ENCODE assay signal across 25 cellular contexts in the genomic region with DNA sequence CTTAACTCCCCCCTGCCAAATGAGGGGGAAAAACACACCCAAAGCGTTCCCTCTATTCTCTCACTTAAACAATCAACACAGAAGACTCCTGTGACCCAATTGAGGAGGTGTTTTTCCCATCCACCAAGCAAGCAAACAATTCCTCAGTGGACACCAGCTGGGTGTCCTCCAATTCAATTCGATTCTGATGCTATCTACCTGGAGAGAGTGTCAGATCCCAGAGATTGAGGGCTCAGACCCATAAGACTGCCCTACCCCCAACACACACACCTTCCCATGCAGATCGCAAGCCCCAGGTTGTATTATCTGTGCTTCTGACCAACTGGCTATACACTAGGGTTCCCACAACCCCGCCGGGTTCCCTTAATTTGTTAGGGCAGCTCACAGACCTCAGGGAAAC. TPM values are rescaled to one million over a fixed set of nuclear protein-coding genes. Genes with fewer than 3 reads are reported as not detected.
A peak's percentile ranks its signal among the peaks of the same experiment; 100 is the strongest.
DNase-seq lines count a peak whose midpoint lies in the region; ATAC-seq, FAIRE-seq and TF ChIP-seq lines count a peak whose summit lies in the region.
"Had no signal": no experiment of that assay in that cellular context is flagged by ENCODE, and none has a peak within 500 bp of the region (broad histone marks: within the 10 kb centered on the region; RNA-seq: fewer than 3 reads in every experiment).

No MANE protein-coding gene starts in this region.

- no peaks in the 10 kb centered on the region for H3K36me3 ChIP-seq in endodermal cell (ENCODE audit: control insufficient read depth, insufficient read depth, low read length)
- H3K36me3 ChIP-seq in small intestine (ENCODE audit: control insufficient read depth in 2 of 2, insufficient read depth in 2 of 2, low read length in 2 of 2): no peaks in the 10 kb centered on the region
- H3K36me3 ChIP-seq: BE2C; BLaER1 treated with 17β-estradiol and CSF1 and Interleukin-3, amounts not matched to agents 10 nM and 100 nM had no signal

- H3K4me3 ChIP-seq in endodermal cell (ENCODE audit: low read length) (no peak overlapping the region), small intestine (ENCODE audit: low read depth in 1 of 2, low read length in 2 of 2) (no peak overlapping the region)
- H3K4me3 ChIP-seq: A549; BLaER1 treated with 17β-estradiol and CSF1 and Interleukin-3, amounts not matched to agents 10 nM and 100 nM; GM12878; GM23248 had no signal

- peak overlapping the region; percentile 18 for H3K4me3 Mint-ChIP-seq in endodermal cell
- H3K4me3 Mint-ChIP-seq in mesothelial cell of epicardium: no peak overlapping the region
- H3K4me3 Mint-ChIP-seq in progenitor cell of endocrine pancreas (ENCODE audit: low read depth): no peak overlapping the region
- H3K4me3 Mint-ChIP-seq: CD14-positive monocyte; CD4-positive, alpha-beta T cell; CD8-positive, alpha-beta memory T cell had no signal

- H3K27ac Mint-ChIP-seq in endodermal cell (peak overlapping the region; percentile 13), mesothelial cell of epicardium (peak overlapping the region; percentile 22), progenitor cell of endocrine pancreas (peak overlapping the region; percentile 81)
- H3K27ac Mint-ChIP-seq: CD14-positive monocyte; CD4-positive, alpha-beta T cell; CD8-positive, alpha-beta memory T cell had no signal

- peaks cover 3% of the 10 kb centered on the region for H3K27me3 Mint-ChIP-seq in endodermal cell (ENCODE audit: insufficient read depth)
- peaks cover 3% of the 10 kb centered on the region for H3K27me3 Mint-ChIP-seq in mesothelial cell of epicardium (ENCODE audit: low read depth)
- peaks cover 20% of the 10 kb centered on the region for H3K27me3 Mint-ChIP-seq in progenitor cell of endocrine pancreas

- TF ChIP-seq CTCF in endodermal cell (conservative IDR thresholded peaks at IDR 0.05) (no peak), mesothelial cell of epicardium (IDR thresholded peaks at IDR 0.05; ENCODE audit: unreplicated experiment) (no peak), progenitor cell of endocrine pancreas (IDR thresholded peaks at IDR 0.05; ENCODE audit: unreplicated experiment) (no peak)

- FAIRE-seq in small intestine (lab: Jason Lieb, UNC): no peak
- FAIRE-seq: A549, GM12878, H1 had no signal

- H3K4me1 Mint-ChIP-seq in endodermal cell: peaks cover 59% of the 10 kb centered on the region
- peaks cover 52% of the 10 kb centered on the region for H3K4me1 Mint-ChIP-seq in mesothelial cell of epicardium
- H3K4me1 Mint-ChIP-seq in progenitor cell of endocrine pancreas (ENCODE audit: low read depth): peaks cover 25% of the 10 kb centered on the region

- no peaks in the 10 kb centered on the region for H3K9me3 ChIP-seq in endodermal cell (ENCODE audit: control insufficient read depth, low read length)
- H3K9me3 ChIP-seq in small intestine (ENCODE audit: control insufficient read depth, low read depth): no peaks in the 10 kb centered on the region
- H3K9me3 ChIP-seq: A549; BE2C; BLaER1 treated with 17β-estradiol and CSF1 and Interleukin-3, amounts not matched to agents 10 nM and 100 nM had no signal

- ATAC-seq in HG03139 (IDR thresholded peaks at IDR 0.05; ENCODE audit: unreplicated experiment): no peak
- ATAC-seq: A549, GM12878 had no signal

- peak; percentile 64 for DNase-seq in endodermal cell
- DNase-seq in mesothelial cell of epicardium (ENCODE audit: low spot score in 2 of 2, unreplicated experiment in 2 of 2): no peak
- DNase-seq in progenitor cell of endocrine pancreas (ENCODE audit: low spot score, unreplicated experiment): no peak
- no peak for DNase-seq in stimulated activated CD4-positive, alpha-beta T cell treated with anti-CD3 and anti-CD28 coated beads, Interleukin-2, amount 100 ng/mL, for 48 hours
- DNase-seq in small intestine: no peak
- DNase-seq in SHP77 (lab: John Stamatoyannopoulos, UW): no peak
- DNase-seq: 8988T; ACHN; AML-193; BE2C; Calu3; CD4-positive, alpha-beta T cell; CD8-positive, alpha-beta memory T cell; DMS79; EL; GDM1; GM23248; H7; HCEC 1CT had no signal

- H3K9me3 Mint-ChIP-seq in endodermal cell (no peaks in the 10 kb centered on the region), mesothelial cell of epicardium (no peaks in the 10 kb centered on the region), progenitor cell of endocrine pancreas (ENCODE audit: low read depth) (no peaks in the 10 kb centered on the region)
- H3K9me3 Mint-ChIP-seq: CD14-positive monocyte; CD4-positive, alpha-beta T cell; CD8-positive, alpha-beta memory T cell had no signal

- H3K9ac ChIP-seq in endodermal cell (ENCODE audit: extremely low read depth, low read length, poor library complexity, severe bottlenecking): no peak overlapping the region
- H3K9ac ChIP-seq: BLaER1 treated with 17β-estradiol and CSF1 and Interleukin-3, amounts not matched to agents 10 nM and 100 nM; GM23248 had no signal

- H3K27me3 ChIP-seq in endodermal cell (ENCODE audit: control insufficient read depth, insufficient read depth, low read length, poor library complexity, severe bottlenecking) (no peaks in the 10 kb centered on the region), small intestine (ENCODE audit: control insufficient read depth in 2 of 2, insufficient read depth in 2 of 2, low read length in 2 of 2) (no peaks in the 10 kb centered on the region)
- H3K27me3 ChIP-seq: BE2C; BLaER1 treated with 17β-estradiol and CSF1 and Interleukin-3, amounts not matched to agents 10 nM and 100 nM had no signal

- H3K27ac ChIP-seq in endodermal cell (ENCODE audit: low read depth, low read length) (no peak overlapping the region), small intestine (ENCODE audit: low read depth in 1 of 2, low read length in 1 of 2) (no peak overlapping the region)
- H3K27ac ChIP-seq: A549; BLaER1 treated with 17β-estradiol and CSF1 and Interleukin-3, amounts not matched to agents 10 nM and 100 nM; GM23248 had no signal

- no peaks in the 10 kb centered on the region for H3K36me3 Mint-ChIP-seq in endodermal cell (ENCODE audit: low read depth)
- no peaks in the 10 kb centered on the region for H3K36me3 Mint-ChIP-seq in mesothelial cell of epicardium
- H3K36me3 Mint-ChIP-seq in progenitor cell of endocrine pancreas (ENCODE audit: insufficient read depth): no peaks in the 10 kb centered on the region
- H3K36me3 Mint-ChIP-seq: CD14-positive monocyte had no signal

- 80 to 83% methylated on average over 2 to 5 of the region's 5 CpGs for WGBS in endodermal cell (ENCODE audit: insufficient coverage in 1 of 2, insufficient read length in 1 of 2), 2 experiments
- 91 to 97% (median 92%) methylated on average over 5 of the region's 5 CpGs for WGBS in small intestine, 3 donors

- H3K4me1 ChIP-seq in endodermal cell (ENCODE audit: control insufficient read depth, insufficient read depth, low read length) (peaks cover 9% of the 10 kb centered on the region), small intestine (ENCODE audit: control insufficient read depth in 2 of 2, insufficient read depth in 1 of 2, low read depth in 1 of 2, low read length in 1 of 2) (no peaks in the 10 kb centered on the region)
- H3K4me1 ChIP-seq: A549 had no signal

RNA-seq across cellular contexts. Expression of gene MYLIP, which starts 36.8 kb away (rescaled TPM):
- total RNA-seq in endodermal cell (10 to 100 TPM; 25.8 to 30.2 TPM), mesothelial cell of epicardium (23.9 to 25.7 TPM (median 24.9 TPM) in 3 replicates), progenitor cell of endocrine pancreas (59.0 and 81.1 TPM in 2 replicates)
- 8.4 TPM for polyA plus RNA-seq in endodermal cell (2013, experiment 1 of 2)
- polyA plus RNA-seq in endodermal cell (2013, experiment 2 of 2): 6.5 TPM
- 10 to 100 TPM; 10.7 to 21.1 (median 16.9) TPM for polyA plus RNA-seq in small intestine

Comparison
In these comparisons a context has a peak if more than half of its experiments do, and no peak if none do; other contexts are left out.
1. H3K27ac Mint-ChIP-seq: peak in every context shown above with its lines; median percentile 81 in progenitor cell of endocrine pancreas; 22 in mesothelial cell of epicardium; 13 in endodermal cell.